In the genomic region with DNA sequence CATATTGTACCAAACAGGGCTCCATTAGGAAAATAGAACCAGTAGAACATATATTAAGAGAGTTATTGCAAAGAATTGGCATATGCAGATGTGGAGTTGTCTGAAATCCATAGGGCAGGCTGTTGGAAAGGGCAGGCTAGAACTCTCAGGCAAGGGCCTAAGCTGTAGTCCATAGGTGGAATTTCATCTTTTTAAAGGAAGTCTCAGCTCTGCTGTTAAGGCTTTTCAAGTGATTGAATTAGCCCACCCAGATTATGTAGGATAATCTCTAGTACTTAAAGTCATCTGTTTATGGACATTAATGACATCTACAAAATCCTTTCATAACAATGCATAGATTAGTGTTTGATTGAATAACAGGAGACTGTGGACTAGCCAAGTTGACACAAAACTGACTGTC, we compare ENCODE assay signal across 17 cellular contexts. TPM values are rescaled to one million over a fixed set of nuclear protein-coding genes. Genes with fewer than 3 reads are reported as not detected.
A peak's percentile ranks its signal among the peaks of the same experiment; 100 is the strongest.
DNase-seq lines count a peak whose midpoint lies in the region; ATAC-seq, FAIRE-seq and TF ChIP-seq lines count a peak whose summit lies in the region.
"Had no signal": no experiment of that assay in that cellular context is flagged by ENCODE, and none has a peak within 500 bp of the region (broad histone marks: within the 10 kb centered on the region; RNA-seq: fewer than 3 reads in every experiment).

No MANE protein-coding gene starts in this region.

- H2AK5ac ChIP-seq in trophoblast cell (ENCODE audit: low read length) = peak overlapping the region; percentile 14

- no peak overlapping the region for H4K12ac ChIP-seq in trophoblast cell (ENCODE audit: low read depth, low read length)

- no peaks in the 10 kb centered on the region for H3K79me2 ChIP-seq in trophoblast cell (ENCODE audit: control insufficient read depth, insufficient read depth, low read length, poor library complexity)

- H3K4me1 ChIP-seq in trophoblast cell (ENCODE audit: control insufficient read depth in 1 of 2, insufficient read depth in 2 of 2, low read length in 2 of 2) = no peaks in the 10 kb centered on the region
- H3K4me1 ChIP-seq: Caco-2 had no signal

- H2BK120ac ChIP-seq in trophoblast cell (ENCODE audit: insufficient read depth, low read length, poor library complexity) = no peak overlapping the region

- no peak overlapping the region for H3K9ac ChIP-seq in trophoblast cell (ENCODE audit: low read length)
- H3K9ac ChIP-seq: GM23248 had no signal

- no peak overlapping the region for H2BK12ac ChIP-seq in trophoblast cell (ENCODE audit: low read length)

- H3K4me2 ChIP-seq in trophoblast cell (ENCODE audit: low read length) = no peak overlapping the region

- no peak overlapping the region for H3K14ac ChIP-seq in trophoblast cell (ENCODE audit: low read length)

- H3K4ac ChIP-seq in trophoblast cell (ENCODE audit: low read depth, low read length) = no peak overlapping the region

- FAIRE-seq in HTR-8/SVneo (lab: Jason Lieb, UNC) = peak; percentile 78
- FAIRE-seq: GM12892, H1 had no signal

- H3K4me3 ChIP-seq in trophoblast cell (ENCODE audit: low read depth, low read length) = no peak overlapping the region
- H3K4me3 ChIP-seq: GM23248 had no signal

- no peak overlapping the region for H3K23ac ChIP-seq in trophoblast cell (ENCODE audit: low read length)

- DNase-seq in HTR-8/SVneo (ENCODE audit: insufficient read length, low spot score) (no peak), NCI-H82 (lab: John Stamatoyannopoulos, UW) (peak; percentile 87), trophoblast cell (no peak), RWPE1 (ENCODE audit: low spot score) (no peak)
- DNase-seq: C1 segment of cervical spinal cord; Caco-2; CD4-positive, alpha-beta memory T cell; DMS53; DMS79 treated with DMSO at 0.1 percent for 48 hours; GF-D8; GM23248; H7; HCEC 1CT had no signal

- no peak overlapping the region for H2BK5ac ChIP-seq in trophoblast cell (ENCODE audit: low read depth, low read length, poor library complexity)

- no peak for TF ChIP-seq CTCF in RWPE1 (conservative IDR thresholded peaks at IDR 0.05; ENCODE audit: low read depth)

- no peak overlapping the region for H4K8ac ChIP-seq in trophoblast cell (ENCODE audit: low read depth, low read length)

- H2AFZ ChIP-seq in trophoblast cell (ENCODE audit: insufficient read depth, low read length, poor library complexity) = no peak overlapping the region
- H2AFZ ChIP-seq: GM23248 had no signal

- H3K36me3 ChIP-seq in trophoblast cell (ENCODE audit: control insufficient read depth in 1 of 2, insufficient read depth in 2 of 2, low read length in 2 of 2) = no peaks in the 10 kb centered on the region

- no peak overlapping the region for H3K18ac ChIP-seq in trophoblast cell (ENCODE audit: low read length)

- H3K27me3 ChIP-seq in trophoblast cell (ENCODE audit: insufficient read depth, low read length) = no peaks in the 10 kb centered on the region

- H3K27ac ChIP-seq in trophoblast cell (ENCODE audit: low read depth, low read length) (no peak overlapping the region), RWPE1 (no peak overlapping the region)
- H3K27ac ChIP-seq: GM23248 had no signal

- POLR2A ChIA-PET in RWPE1 (lab: Yijun Ruan, JAX; ENCODE audit: low non-redundant PET) = no interaction called here

- no peak for ATAC-seq in HG03571 (IDR thresholded peaks at IDR 0.05; ENCODE audit: unreplicated experiment)
- no peak for ATAC-seq in GM19351 (IDR thresholded peaks at IDR 0.05; ENCODE audit: unreplicated experiment)

- H3K9me3 ChIP-seq in trophoblast cell (ENCODE audit: insufficient read depth, low read depth, low read length) = no peaks in the 10 kb centered on the region
- H3K9me3 ChIP-seq: Caco-2 had no signal

- no peak overlapping the region for H4K91ac ChIP-seq in trophoblast cell (ENCODE audit: low read depth, low read length)

- CTCF ChIA-PET in RWPE1 (lab: Yijun Ruan, JAX) = interaction anchor here (0.6 kb wide), 1 partner anchor 167 kb away, joined by 4 read pairs; no protein-coding TSS in a partner anchor

- H3K79me1 ChIP-seq in trophoblast cell (ENCODE audit: low read length) = no peaks in the 10 kb centered on the region

RNA-seq across cellular contexts. Expression of a gene that starts 59.4 kb away (rescaled TPM):
- polyA plus RNA-seq in trophoblast cell (2013) = 5.7 and 6.1 TPM in 2 replicates
